ENCODE assay signal across 11 cellular contexts in the genomic region with DNA sequence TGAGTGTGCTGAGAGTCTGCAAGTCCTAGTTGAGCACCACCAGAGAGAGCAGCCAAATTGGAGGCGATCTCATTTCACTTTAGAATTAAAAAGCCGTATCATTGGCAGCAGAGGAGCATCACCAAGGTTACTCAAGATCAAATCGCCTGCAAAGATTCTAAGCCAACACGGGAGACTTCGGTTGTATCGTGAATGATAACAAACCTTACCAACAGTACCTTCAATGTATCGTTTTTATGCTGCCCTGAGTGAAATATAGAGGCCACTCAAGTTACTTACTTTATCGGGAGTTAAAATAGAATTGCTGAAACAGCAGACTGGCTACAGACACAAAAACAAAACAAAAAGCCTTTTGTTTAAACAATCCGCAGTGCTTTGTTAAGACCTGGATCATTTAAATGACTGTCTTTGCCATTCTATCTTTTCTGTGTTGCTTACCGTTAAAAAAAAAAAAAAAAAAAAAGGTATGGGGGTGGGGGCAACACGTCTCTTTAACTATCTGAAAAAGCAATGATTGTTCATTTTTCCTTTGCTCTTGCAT. TPM values are rescaled to one million over a fixed set of nuclear protein-coding genes. Genes with fewer than 3 reads are reported as not detected.
DNase-seq lines count a peak whose midpoint lies in the region; FAIRE-seq and TF ChIP-seq lines count a peak whose summit lies in the region.
"Had no signal": no experiment of that assay in that cellular context is flagged by ENCODE, and none has a peak within 500 bp of the region (broad histone marks: within the 10 kb centered on the region; RNA-seq: fewer than 3 reads in every experiment).

No MANE protein-coding gene starts in this region.

- H3K9me3 ChIP-seq in kidney (ENCODE audit: control insufficient read depth in 1 of 2, low read length in 2 of 2) = no peaks in the 10 kb centered on the region

- no peaks in the 10 kb centered on the region for H3K27me3 ChIP-seq in bronchial epithelial cell (ENCODE audit: control insufficient read depth, insufficient read depth, low read length)
- H3K27me3 ChIP-seq in H7 (ENCODE audit: control insufficient read depth, insufficient read depth, low read length) = no peaks in the 10 kb centered on the region

- H3K27ac Mint-ChIP-seq in type B pancreatic cell = peak overlapping the region; percentile 16

- H3K27me3 Mint-ChIP-seq in type B pancreatic cell = no peaks in the 10 kb centered on the region

- peaks cover 7 to 39% of the 10 kb centered on the region in 2 donors for H3K4me1 ChIP-seq in kidney (ENCODE audit: control insufficient read depth in 1 of 2, insufficient read depth in 1 of 2, low read depth in 1 of 2, low read length in 2 of 2)

- no peak overlapping the region for H3K27ac ChIP-seq in kidney (ENCODE audit: low read depth in 2 of 2, low read length in 2 of 2)

- intact Hi-C loops in kidney (cut with DNase I) = no loop called here

- TF ChIP-seq CTCF in bronchial epithelial cell (IDR thresholded peaks at IDR 0.05; ENCODE audit: insufficient read depth, low read length, severe bottlenecking) = no peak
- no peak for TF ChIP-seq CTCF in kidney (IDR thresholded peaks at IDR 0.05; ENCODE audit: borderline replicate concordance, extremely low read depth, insufficient read depth)
- TF ChIP-seq CTCF in type B pancreatic cell (conservative IDR thresholded peaks at IDR 0.05) = no peak

- H3K9ac ChIP-seq in kidney (ENCODE audit: low read length in 2 of 2) = no peak overlapping the region

- DNase-seq in NCI-H510A treated with DMSO at 0.1 percent for 48 hours (lab: John Stamatoyannopoulos, UW) (peak; percentile 30), NCI-H510A (lab: John Stamatoyannopoulos, UW) (no peak), bronchial epithelial cell (ENCODE audit: low read depth) (no peak), kidney (no peak), type B pancreatic cell (ENCODE audit: extremely low spot score, unreplicated experiment) (no peak), HTR-8/SVneo (ENCODE audit: insufficient read length, low spot score) (no peak), H7 (no peak)
- no peak for DNase-seq in activated T-cell treated with anti-CD3 and anti-CD28 coated beads, Interleukin-2, amount 50 U/mL, for 48 hours
- DNase-seq: RPMI8226 had no signal

- peaks cover 1% of the 10 kb centered on the region for H3K36me3 ChIP-seq in bronchial epithelial cell (ENCODE audit: control insufficient read depth, insufficient read depth, low read length)
- peaks cover 0 to 3% of the 10 kb centered on the region in 2 donors for H3K36me3 ChIP-seq in kidney (ENCODE audit: control insufficient read depth in 1 of 2, insufficient read depth in 2 of 2, low read length in 2 of 2)
- H3K36me3 ChIP-seq in H7 (replicated peaks; ENCODE audit: control insufficient read depth, insufficient read depth, low read length) = no peaks in the 10 kb centered on the region

- peak overlapping the region; percentile 55 for H3K4me3 Mint-ChIP-seq in type B pancreatic cell

- H3K4me3 ChIP-seq in bronchial epithelial cell (ENCODE audit: low read depth, low read length) (no peak overlapping the region), kidney (ENCODE audit: low read length in 2 of 2) (peak overlapping the region; percentile 32 to 45), H7 (ENCODE audit: insufficient read depth, low read depth, low read length) (no peak overlapping the region)

- FAIRE-seq in bronchial epithelial cell (lab: Jason Lieb, UNC) (peak; percentile 64), kidney (lab: Jason Lieb, UNC) (no peak), HTR-8/SVneo (lab: Jason Lieb, UNC) (no peak)
- FAIRE-seq: endometrium, HepG2 had no signal

- no peaks in the 10 kb centered on the region for H3K9me3 Mint-ChIP-seq in type B pancreatic cell

- peaks cover 16% of the 10 kb centered on the region for H3K36me3 Mint-ChIP-seq in type B pancreatic cell

- peaks cover 41% of the 10 kb centered on the region for H3K4me1 Mint-ChIP-seq in type B pancreatic cell (ENCODE audit: unreplicated experiment)

RNA-seq across cellular contexts. Expression of a gene that starts 14.2 kb away (rescaled TPM):
- total RNA-seq in bronchial epithelial cell (6.3 and 12.5 TPM in 2 replicates), kidney (31.4 TPM), type B pancreatic cell (ENCODE audit: low replicate concordance) (29.7 and 63.9 TPM in 2 replicates)
- 4.4 TPM for polyA plus RNA-seq in kidney (ENCODE audit: insufficient read depth, low read depth, low replicate concordance)
- total RNA-seq in H7 (2014; rRNA removed; shearing (Covaris generic)) = 13.3 and 14.8 TPM in 2 replicates

Comparison
In these comparisons a context has a peak if more than half of its experiments do, and no peak if none do; other contexts are left out.
1. H3K4me3 ChIP-seq: peak in kidney (2 of 2); none in bronchial epithelial cell (single experiment) and H7 (single experiment).